Comparison of ENCODE assay signal across 1 cellular context in genomic region chr10:45452268-45452667, GRCh38.
TF ChIP-seq lines count a peak whose summit lies in the region.

No MANE protein-coding gene starts in this region.

TF ChIP-seq in GM12878, 131 proteins besides CTCF, POLR2A, EP300 and RAD21 (continued from another document):
- TF ChIP-seq JUNB (IDR thresholded peaks at IDR 0.05) (peak; percentile 53; the same call in 1 of the 2 replicates), RUNX3 (IDR thresholded peaks at IDR 0.05; ENCODE audit: low read length) (peak; percentile 82), RELB (IDR thresholded peaks at IDR 0.05; ENCODE audit: low read depth) (no peak), ASH2L (IDR thresholded peaks at IDR 0.05; ENCODE audit: borderline replicate concordance, low read depth) (no peak), TCF3 (IDR thresholded peaks at IDR 0.05; ENCODE audit: borderline replicate concordance, insufficient read depth, low read depth, low read length) (no peak), SMAD5 (IDR thresholded peaks at IDR 0.05; ENCODE audit: low read depth) (no peak), TCF7 (IDR thresholded peaks at IDR 0.05; ENCODE audit: borderline replicate concordance) (peak; percentile 93), RCOR1 (conservative IDR thresholded peaks at IDR 0.05; ENCODE audit: low read depth, low read length) (no peak), RELA (IDR thresholded peaks at IDR 0.05; ENCODE audit: borderline replicate concordance, partially characterized antibody) (no peak), JUND (IDR thresholded peaks at IDR 0.05; ENCODE audit: low read depth, low read length) (no peak), RAD51 (IDR thresholded peaks at IDR 0.05) (no peak), FOXM1 (IDR thresholded peaks at IDR 0.05; ENCODE audit: low read depth, low read length) (no peak)
TF ChIP-seq in GM12878: peak in this region for 4.
